ENCODE assay signal across 8 cellular contexts in genomic region chr11:102293873-102294601, GRCh38. TPM values are rescaled to one million over a fixed set of nuclear protein-coding genes. Genes with fewer than 3 reads are reported as not detected.
DNase-seq lines count a peak whose midpoint lies in the region; ATAC-seq and TF ChIP-seq lines count a peak whose summit lies in the region.

No MANE protein-coding gene starts in this region.

- no peaks in the 10 kb centered on the region for H3K27me3 ChIP-seq in endodermal cell (ENCODE audit: control insufficient read depth, insufficient read depth, low read length, poor library complexity, severe bottlenecking)

- H3K9me3 Mint-ChIP-seq in endodermal cell, result peaks cover 11% of the 10 kb centered on the region
- H3K9me3 Mint-ChIP-seq in nephron progenitor cell, result peaks cover 25% of the 10 kb centered on the region

- TF ChIP-seq CTCF in endodermal cell (conservative IDR thresholded peaks at IDR 0.05) (peak; percentile 81), nephron progenitor cell (IDR thresholded peaks at IDR 0.05) (peak; percentile 57)

- H3K27me3 Mint-ChIP-seq in endodermal cell (ENCODE audit: insufficient read depth) (peaks cover 3% of the 10 kb centered on the region), nephron progenitor cell (ENCODE audit: low read depth, poor library complexity) (no peaks in the 10 kb centered on the region)

- WGBS in endodermal cell (ENCODE audit: insufficient coverage in 1 of 2, insufficient read length in 1 of 2), 2 experiments, result 58 to 100% methylated on average over 1 to 6 of the region's 6 CpGs

- no peaks in the 10 kb centered on the region for H3K4me1 ChIP-seq in endodermal cell (ENCODE audit: control insufficient read depth, insufficient read depth, low read length)

- ATAC-seq in GM21367 (IDR thresholded peaks at IDR 0.05; ENCODE audit: unreplicated experiment) (peak; percentile 94), HG03469 (IDR thresholded peaks at IDR 0.05; ENCODE audit: unreplicated experiment) (peak; percentile 96), SK-N-SH treated with all-trans-retinoic acid at 6 μM for 48 hours (peak; percentile 77)

- no peak overlapping the region for H3K4me3 ChIP-seq in endodermal cell (ENCODE audit: low read length)

- no peak overlapping the region for H3K9ac ChIP-seq in endodermal cell (ENCODE audit: extremely low read depth, low read length, poor library complexity, severe bottlenecking)

- H3K9me3 ChIP-seq in endodermal cell (ENCODE audit: control insufficient read depth, low read length), result no peaks in the 10 kb centered on the region

- H3K36me3 Mint-ChIP-seq in endodermal cell (ENCODE audit: low read depth), result no peaks in the 10 kb centered on the region
- no peaks in the 10 kb centered on the region for H3K36me3 Mint-ChIP-seq in nephron progenitor cell (ENCODE audit: low read depth)

- DNase-seq in NCI-H2107 treated with DMSO at 0.1 percent for 48 hours (lab: John Stamatoyannopoulos, UW; ENCODE audit: unreplicated experiment) (peak; percentile 26), NCI-H2107 (lab: John Stamatoyannopoulos, UW) (no peak), endodermal cell (no peak), nephron progenitor cell (no peak), mesenteric fat pad (ENCODE audit: low spot score) (no peak)

- H3K36me3 ChIP-seq in endodermal cell (ENCODE audit: control insufficient read depth, insufficient read depth, low read length), result no peaks in the 10 kb centered on the region

- H3K4me3 Mint-ChIP-seq in endodermal cell (no peak overlapping the region), nephron progenitor cell (no peak overlapping the region)

- H3K27ac Mint-ChIP-seq in endodermal cell, result no peak overlapping the region
- no peak overlapping the region for H3K27ac Mint-ChIP-seq in nephron progenitor cell

- no peak overlapping the region for H3K27ac ChIP-seq in endodermal cell (ENCODE audit: low read depth, low read length)

- H3K4me1 Mint-ChIP-seq in endodermal cell (peaks cover 6% of the 10 kb centered on the region), nephron progenitor cell (peaks cover 14% of the 10 kb centered on the region)

TF ChIP-seq in SK-N-SH treated with all-trans-retinoic acid at 6 μM for 48 hours, 23 proteins besides CTCF, POLR2A, EP300 and RAD21:
- TF ChIP-seq ZNF565 (CRISPR knock-in tag; conservative IDR thresholded peaks at IDR 0.05; ENCODE audit: low read depth) (no peak), POU6F1 (CRISPR knock-in tag; IDR thresholded peaks at IDR 0.05; ENCODE audit: borderline replicate concordance, low read depth) (no peak), PATZ1 (CRISPR knock-in tag; IDR thresholded peaks at IDR 0.05; ENCODE audit: borderline replicate concordance) (no peak), TSHZ2 (CRISPR knock-in tag; IDR thresholded peaks at IDR 0.05) (no peak), PPARA (CRISPR knock-in tag; IDR thresholded peaks at IDR 0.05; ENCODE audit: borderline replicate concordance) (no peak), ZC3H10 (CRISPR knock-in tag; IDR thresholded peaks at IDR 0.05) (no peak), ZFP30 (CRISPR knock-in tag; IDR thresholded peaks at IDR 0.05) (no peak), CSDC2 (CRISPR knock-in tag; IDR thresholded peaks at IDR 0.05) (no peak), CREB5 (CRISPR knock-in tag; IDR thresholded peaks at IDR 0.05; ENCODE audit: low read depth) (no peak), ZNF70 (CRISPR knock-in tag; IDR thresholded peaks at IDR 0.05) (no peak), TOX (CRISPR knock-in tag; IDR thresholded peaks at IDR 0.05; ENCODE audit: borderline replicate concordance) (no peak), OSR1 (CRISPR knock-in tag; IDR thresholded peaks at IDR 0.05) (no peak), ARNTL (CRISPR knock-in tag; IDR thresholded peaks at IDR 0.05; ENCODE audit: borderline replicate concordance, low read depth) (no peak), RARB (CRISPR knock-in tag; IDR thresholded peaks at IDR 0.05) (no peak)
TF ChIP-seq in SK-N-SH treated with all-trans-retinoic acid at 6 μM for 48 hours: peak in this region for 0.

RNA-seq across cellular contexts. Expression of gene BIRC3, which starts 23.2 kb away (rescaled TPM):
- under 1 TPM; 0.04 to 0.07 TPM for total RNA-seq in endodermal cell
- polyA plus RNA-seq in endodermal cell (2013, experiment 1 of 2), result 0.18 TPM
- polyA plus RNA-seq in endodermal cell (2013, experiment 2 of 2), result 0.41 TPM
- 5.3 TPM for total RNA-seq in mesenteric fat pad

RNA-seq across cellular contexts. Expression of gene BIRC2, which starts 53.0 kb away (rescaled TPM):
- total RNA-seq in endodermal cell (10 to 100 TPM; 45.4 to 55.3 TPM), mesenteric fat pad (43.1 TPM)
- polyA plus RNA-seq in endodermal cell (2013, experiment 1 of 2), result 50.3 TPM
- polyA plus RNA-seq in endodermal cell (2013, experiment 2 of 2), result 37.7 TPM
